26 cellular contexts compared by ENCODE assay signal in genomic region chr11:28596816-28597215, GRCh38.
"Had no signal": no experiment of that assay in that cellular context is flagged by ENCODE, and none has a peak within 500 bp of the region (broad histone marks: within the 10 kb centered on the region; RNA-seq: fewer than 3 reads in every experiment).

No MANE protein-coding gene starts in this region.

- H3K27me3 Mint-ChIP-seq: natural killer cell treated with Interleukin-12 subunit alpha and Interleukin-12 subunit beta and Interleukin-15 and Interleukin-18, amount 100 ng/mL, for 72 hours; progenitor cell of endocrine pancreas; stimulated activated naive CD8-positive, alpha-beta T cell treated with anti-CD3 and anti-CD28 coated beads, Interleukin-15, Interleukin-2, amounts not matched to agents 100 ng/mL and 50 ng/mL, for 24 hours; type B pancreatic cell had no signal

- H3K9me3 ChIP-seq: left ventricle myocardium inferior, mucosa of descending colon, ovary, right atrium auricular region, right lobe of liver, tibial nerve, uterus had no signal

- H3K4me1 Mint-ChIP-seq: immature natural killer cell; naive thymus-derived CD4-positive, alpha-beta T cell; stimulated activated effector memory CD8-positive, alpha-beta T cell treated with anti-CD3 and anti-CD28 coated beads, Interleukin-12 subunit alpha, Interleukin-12 subunit beta, amount 100 ng/mL, for 72 hours had no signal

- DNase-seq: hypothalamus; immature natural killer cell; islet precursor cell; left ventricle myocardium inferior; mesendoderm; midbrain; mucosa of descending colon; naive thymus-derived CD4-positive, alpha-beta T cell; ovary; right lobe of liver; stimulated activated CD4-positive, alpha-beta T cell treated with anti-CD3 and anti-CD28 coated beads, Interleukin-12 subunit alpha, Interleukin-12 subunit beta, amount 100 ng/mL, for 4 hours; stimulated activated CD4-positive, alpha-beta T cell treated with anti-CD3 and anti-CD28 coated beads, Interleukin-15, amount 100 ng/mL, for 24 hours; stimulated activated CD4-positive, alpha-beta T cell treated with anti-CD3 and anti-CD28 coated beads, Interleukin-2, amount 100 ng/mL, for 24 hours; stimulated activated CD4-positive, alpha-beta T cell treated with anti-CD3 and anti-CD28 coated beads, Interleukin-4, amount 100 ng/mL, for 24 hours; stimulated activated naive CD4-positive, alpha-beta T cell; substantia nigra; uterus had no signal

- H3K36me3 Mint-ChIP-seq: immature natural killer cell; naive thymus-derived CD4-positive, alpha-beta T cell; stimulated activated effector memory CD8-positive, alpha-beta T cell treated with anti-CD3 and anti-CD28 coated beads, Interleukin-12 subunit alpha, Interleukin-12 subunit beta, amount 100 ng/mL, for 72 hours; type B pancreatic cell had no signal

- H3K4me3 ChIP-seq: left ventricle myocardium inferior, lung, mucosa of descending colon, ovary, right atrium auricular region, right lobe of liver, skin epidermis, tibial nerve, uterus had no signal

- H3K27me3 ChIP-seq: ovary, right atrium auricular region, right lobe of liver, tibial nerve, uterus had no signal

- ATAC-seq: mucosa of descending colon; naive thymus-derived CD4-positive, alpha-beta T cell; natural killer cell treated with Interleukin-12 subunit alpha and Interleukin-12 subunit beta and Interleukin-15 and Interleukin-18, amount 100 ng/mL, for 72 hours; right lobe of liver; stimulated activated effector memory CD8-positive, alpha-beta T cell treated with anti-CD3 and anti-CD28 coated beads, Interleukin-12 subunit alpha, Interleukin-12 subunit beta, amount 100 ng/mL, for 72 hours had no signal

- H3K4me1 ChIP-seq: left ventricle myocardium inferior, right atrium auricular region, right lobe of liver, tibial nerve, uterus had no signal

- H3K4me3 Mint-ChIP-seq: immature natural killer cell; naive thymus-derived CD4-positive, alpha-beta T cell; natural killer cell treated with Interleukin-12 subunit alpha and Interleukin-12 subunit beta and Interleukin-15 and Interleukin-18, amount 100 ng/mL, for 72 hours; stimulated activated effector memory CD8-positive, alpha-beta T cell treated with anti-CD3 and anti-CD28 coated beads, Interleukin-12 subunit alpha, Interleukin-12 subunit beta, amount 100 ng/mL, for 72 hours; stimulated activated naive CD8-positive, alpha-beta T cell treated with anti-CD3 and anti-CD28 coated beads, Interleukin-15, Interleukin-2, amounts not matched to agents 100 ng/mL and 50 ng/mL, for 24 hours; type B pancreatic cell had no signal

- H3K36me3 ChIP-seq: left ventricle myocardium inferior, ovary, right atrium auricular region, right lobe of liver, tibial nerve, uterus had no signal

- H3K27ac Mint-ChIP-seq: immature natural killer cell; naive thymus-derived CD4-positive, alpha-beta T cell; natural killer cell treated with Interleukin-12 subunit alpha and Interleukin-12 subunit beta and Interleukin-15 and Interleukin-18, amount 100 ng/mL, for 72 hours; progenitor cell of endocrine pancreas; stimulated activated effector memory CD8-positive, alpha-beta T cell treated with anti-CD3 and anti-CD28 coated beads, Interleukin-12 subunit alpha, Interleukin-12 subunit beta, amount 100 ng/mL, for 72 hours; stimulated activated naive CD8-positive, alpha-beta T cell treated with anti-CD3 and anti-CD28 coated beads, Interleukin-15, Interleukin-2, amounts not matched to agents 100 ng/mL and 50 ng/mL, for 24 hours; type B pancreatic cell had no signal

- H3K9me3 Mint-ChIP-seq: type B pancreatic cell had no signal

- H3K27ac ChIP-seq: left ventricle myocardium inferior, ovary, right atrium auricular region, right lobe of liver, skin epidermis, tibial nerve, uterus had no signal
